ENCODE assay signal across 10 cellular contexts in genomic region chr22:22209080-22209640, GRCh38. TPM values are rescaled to one million over a fixed set of nuclear protein-coding genes. Genes with fewer than 3 reads are reported as not detected.
"Had no signal": no experiment of that assay in that cellular context is flagged by ENCODE, and none has a peak within 500 bp of the region (broad histone marks: within the 10 kb centered on the region; RNA-seq: fewer than 3 reads in every experiment).

No MANE protein-coding gene starts in this region.

RNA-seq across cellular contexts. Expression of gene VPREB1, which starts 35.4 kb away (rescaled TPM):
- total RNA-seq: activated CD4-positive, alpha-beta memory T cell treated with anti-CD3 and anti-CD28 coated beads for 36 hours; activated CD4-positive, alpha-beta T cell treated with anti-CD3 and anti-CD28 coated beads, Interleukin-2, amount 10 ng/mL, durations not matched to agents 7 days and 5 days; activated naive CD4-positive, alpha-beta T cell treated with anti-CD3 and anti-CD28 coated beads, Interleukin-2, amount 50 U/mL, for 72 hours; adrenal gland; cardiac septum; cerebellum; colonic mucosa; NCI-H460; Right ventricle myocardium inferior; WTC11 had no signal
- polyA plus RNA-seq: adrenal gland had no signal
